6 cellular contexts compared by ENCODE assay signal in the genomic region with DNA sequence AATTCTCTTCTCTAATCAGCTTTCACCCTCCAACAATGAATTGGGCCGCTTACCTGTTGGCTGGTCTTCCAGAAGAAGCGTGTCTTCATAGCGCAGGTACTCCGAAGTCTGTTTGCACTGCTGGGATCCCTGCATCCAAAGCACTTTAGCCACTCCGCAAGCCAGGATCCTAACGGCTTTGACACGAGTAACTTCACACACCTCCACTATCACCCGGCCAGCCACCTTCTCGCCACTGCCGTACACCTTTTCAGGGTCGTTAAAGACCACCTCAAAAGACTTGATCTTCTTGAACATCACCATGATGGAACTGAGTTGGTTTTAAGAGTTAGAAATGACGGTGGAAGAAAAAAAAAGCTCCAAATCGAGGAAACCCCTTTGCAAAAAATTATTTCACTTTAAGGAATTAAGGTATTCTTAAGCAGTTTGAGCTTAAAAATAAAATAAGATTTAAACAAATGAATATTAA. TPM values are rescaled to one million over a fixed set of nuclear protein-coding genes. Genes with fewer than 3 reads are reported as not detected.
DNase-seq lines count a peak whose midpoint lies in the region; ATAC-seq, FAIRE-seq and TF ChIP-seq lines count a peak whose summit lies in the region.

No MANE protein-coding gene starts in this region.

- H3K9me3 ChIP-seq in ES-I3 (ENCODE audit: control insufficient read depth, insufficient read depth, low read length) (no peaks in the 10 kb centered on the region), liver (ENCODE audit: control insufficient read depth in 4 of 4, low read length in 3 of 4) (no peaks in the 10 kb centered on the region)

- H3K27ac ChIP-seq in liver (ENCODE audit: low read depth in 1 of 2, low read length in 2 of 2), result peak overlapping the region; percentile 79 to 95

- TF ChIP-seq CTCF in WI38 (IDR thresholded peaks at IDR 0.05; ENCODE audit: low read depth, low read length) (no peak), liver (IDR thresholded peaks at IDR 0.05; ENCODE audit: low read depth, low read length, missing input control) (no peak)

- H3K36me3 ChIP-seq in ES-I3 (ENCODE audit: insufficient read depth, low read length), result peaks cover 40% of the 10 kb centered on the region
- H3K36me3 ChIP-seq in liver (ENCODE audit: control insufficient read depth in 4 of 4, insufficient read depth in 3 of 4, low read depth in 1 of 4, low read length in 3 of 4), result peaks cover 6 to 29% (median 20%) of the 10 kb centered on the region in 4 donors

- ATAC-seq in HG03139 (IDR thresholded peaks at IDR 0.05; ENCODE audit: unreplicated experiment), result no peak

- no peak for TF ChIP-seq RAD21 in liver (IDR thresholded peaks at IDR 0.05)

- 1% methylated on average over 13 of the region's 13 CpGs for WGBS in liver

- H3K9ac ChIP-seq in ES-I3 (ENCODE audit: low read depth, low read length), result peak overlapping the region; percentile 99
- peak overlapping the region; percentile 86 to 89 for H3K9ac ChIP-seq in liver (ENCODE audit: low read depth in 1 of 2, low read length in 2 of 2)

- no peak for FAIRE-seq in RCC 7860 (lab: Jason Lieb, UNC)

- H3K4me3 ChIP-seq in WI38 (ENCODE audit: low read depth, low read length) (peak overlapping the region; percentile 100), liver (ENCODE audit: low read depth in 1 of 3, low read length in 3 of 3) (peak overlapping the region; percentile 63 to 100 (median 86))

- H3K4me1 ChIP-seq in ES-I3 (ENCODE audit: insufficient read depth, low read length) (peaks cover 28% of the 10 kb centered on the region), liver (ENCODE audit: control insufficient read depth in 4 of 4, insufficient read depth in 4 of 4, low read length in 3 of 4) (peaks cover 10 to 69% (median 46%) of the 10 kb centered on the region in 4 donors)

- DNase-seq in T1000 (lab: John Stamatoyannopoulos, UW), result no peak
- no peak for DNase-seq in RCC 7860 (ENCODE audit: low spot score)

- H3K27me3 ChIP-seq in liver (ENCODE audit: control insufficient read depth in 4 of 4, insufficient read depth in 4 of 4, low read length in 3 of 4), result no peaks in the 10 kb centered on the region

TF ChIP-seq in liver, 16 proteins besides CTCF, POLR2A, EP300 and RAD21:
- no peak for TF ChIP-seq HNF4A (conservative IDR thresholded peaks at IDR 0.05)
- no peak for TF ChIP-seq RXRA (IDR thresholded peaks at IDR 0.05)
- no peak for TF ChIP-seq GABPA (IDR thresholded peaks at IDR 0.05 in 1 of 2, conservative IDR thresholded peaks at IDR 0.05 in 1 of 2)
- TF ChIP-seq HNF4G (IDR thresholded peaks at IDR 0.05), result no peak
- TF ChIP-seq, protein P1, sequence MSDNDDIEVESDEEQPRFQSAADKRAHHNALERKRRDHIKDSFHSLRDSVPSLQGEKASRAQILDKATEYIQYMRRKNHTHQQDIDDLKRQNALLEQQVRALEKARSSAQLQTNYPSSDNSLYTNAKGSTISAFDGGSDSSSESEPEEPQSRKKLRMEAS (IDR thresholded peaks at IDR 0.05), result no peak

RNA-seq across cellular contexts. Expression of a gene that starts 0.4 kb away (rescaled TPM):
- total RNA-seq in liver, result 100 to 1,000 TPM in 1 of 2 donors, 10 to 100 TPM in 1; 84.7 to 223 TPM
- 10 to 100 TPM; 53.8 to 99.2 TPM for polyA plus RNA-seq in liver

RNA-seq across cellular contexts. Expression of a gene that starts 25.5 kb away (rescaled TPM):
- total RNA-seq in liver, result 10 to 100 TPM; 68.0 to 80.5 TPM
- 100 to 1,000 TPM; 115 to 138 TPM for polyA plus RNA-seq in liver

RNA-seq across cellular contexts. Expression of a gene that starts 31.5 kb away (rescaled TPM):
- 10 to 100 TPM; 11.9 to 12.7 TPM for total RNA-seq in liver
- 10 to 100 TPM; 19.8 to 23.4 TPM for polyA plus RNA-seq in liver

RNA-seq across cellular contexts. Expression of a gene that starts 31.6 kb away (rescaled TPM):
- under 1 TPM in 1 of 2 donors, not detected in 1; 0.17 TPM for total RNA-seq in liver
- polyA plus RNA-seq in liver, result under 1 TPM; 0.06 to 0.13 TPM

RNA-seq across cellular contexts. Expression of a gene that starts 38.2 kb away (rescaled TPM):
- 1 to 10 TPM; 6.5 to 8.6 TPM for total RNA-seq in liver
- polyA plus RNA-seq in liver, result 1 to 10 TPM; 4.6 to 6.0 TPM
